In genomic region chr2:112726487-112727190, GRCh38 we compare ENCODE assay signal across 1 cellular context.
TF ChIP-seq lines count a peak whose summit lies in the region.

No MANE protein-coding gene starts in this region.

TF ChIP-seq in GM12878, 131 proteins besides CTCF, POLR2A, EP300 and RAD21 (continued from another document and continues in another):
- TF ChIP-seq MTA3 (IDR thresholded peaks at IDR 0.05; ENCODE audit: borderline replicate concordance, low read length) (no peak), EED (IDR thresholded peaks at IDR 0.05; ENCODE audit: low read depth) (peak; percentile 66), HDAC2 (IDR thresholded peaks at IDR 0.05) (no peak), KDM1A (IDR thresholded peaks at IDR 0.05; ENCODE audit: borderline replicate concordance) (no peak), STAT1 (conservative IDR thresholded peaks at IDR 0.05) (0 out of 2 replicates have a peak, but pooled peaks have one; percentile 50), SMAD5 (IDR thresholded peaks at IDR 0.05; ENCODE audit: low read depth) (no peak), ZNF217 (IDR thresholded peaks at IDR 0.05) (no peak), JUND (IDR thresholded peaks at IDR 0.05; ENCODE audit: low read depth, low read length) (no peak), SPI1 (IDR thresholded peaks at IDR 0.05; ENCODE audit: borderline replicate concordance, insufficient read depth, low read depth, low read length) (peak; percentile 91), KAT2A (conservative IDR thresholded peaks at IDR 0.05; ENCODE audit: control insufficient read depth, low read depth, low read length) (no peak), NFYA (IDR thresholded peaks at IDR 0.05; ENCODE audit: borderline replicate concordance, low read depth, low read length) (no peak), GATAD2B (conservative IDR thresholded peaks at IDR 0.05; ENCODE audit: low read depth) (peak; percentile 59), MLLT1 (IDR thresholded peaks at IDR 0.05) (0 out of 2 replicates have a peak, but pooled peaks have one; percentile 13), RFX5 (IDR thresholded peaks at IDR 0.05; ENCODE audit: low read depth, low read length) (no peak), ZNF384 (IDR thresholded peaks at IDR 0.05; ENCODE audit: borderline replicate concordance, low read depth, low read length) (no peak), EGR1 (IDR thresholded peaks at IDR 0.05; ENCODE audit: borderline replicate concordance in 1 of 2, low read depth in 2 of 2, low read length in 2 of 2) (peak in 1 of 2 experiments; percentile 87; a peak in 2 of 3 replicates), PAX5 (IDR thresholded peaks at IDR 0.05; ENCODE audit: borderline replicate concordance, low read depth, low read length) (peak; percentile 38; the same call in 1 of the 2 replicates), MYB (IDR thresholded peaks at IDR 0.05; ENCODE audit: borderline replicate concordance, low read depth, low read length) (0 out of 2 replicates have a peak, but pooled peaks have one; percentile 31), HDAC6 (IDR thresholded peaks at IDR 0.05; ENCODE audit: unreplicated experiment) (no peak), FOXK2 (IDR thresholded peaks at IDR 0.05) (no peak), POU2F2 (IDR thresholded peaks at IDR 0.05; ENCODE audit: borderline replicate concordance, low read depth, low read length) (peak; percentile 77; the same call in 2 of the 3 replicates), ZNF207 (IDR thresholded peaks at IDR 0.05; ENCODE audit: borderline replicate concordance) (peak; percentile 64; the same call in 1 of the 2 replicates), MXI1 (IDR thresholded peaks at IDR 0.05; ENCODE audit: low read depth, low read length) (peak; percentile 60; the same call in 1 of the 2 replicates), TBL1XR1 (IDR thresholded peaks at IDR 0.05; ENCODE audit: low read depth, low read length) (no peak), RELA (IDR thresholded peaks at IDR 0.05; ENCODE audit: borderline replicate concordance, partially characterized antibody) (peak; percentile 70), IKZF1 (conservative IDR thresholded peaks at IDR 0.05) (peak; percentile 77), GABPA (IDR thresholded peaks at IDR 0.05; ENCODE audit: low read depth) (no peak), YBX1 (IDR thresholded peaks at IDR 0.05) (no peak), SMC3 (IDR thresholded peaks at IDR 0.05; ENCODE audit: borderline replicate concordance, low read length) (peak; percentile 100), PAX8 (IDR thresholded peaks at IDR 0.05) (no peak), PRDM15 (CRISPR knock-in tag; IDR thresholded peaks at IDR 0.05) (no peak), BCL3 (IDR thresholded peaks at IDR 0.05; ENCODE audit: borderline replicate concordance, insufficient read depth, low read depth, low read length, poor library complexity, severe bottlenecking) (peak; percentile 69), JUNB (IDR thresholded peaks at IDR 0.05) (no peak), NRF1 (conservative IDR thresholded peaks at IDR 0.05; ENCODE audit: low read depth, low read length) (no peak), ZNF592 (IDR thresholded peaks at IDR 0.05) (0 out of 2 replicates have a peak, but pooled peaks have one; percentile 51), ELK1 (IDR thresholded peaks at IDR 0.05; ENCODE audit: low read depth, low read length) (no peak)
- TF ChIP-seq, protein P1, sequence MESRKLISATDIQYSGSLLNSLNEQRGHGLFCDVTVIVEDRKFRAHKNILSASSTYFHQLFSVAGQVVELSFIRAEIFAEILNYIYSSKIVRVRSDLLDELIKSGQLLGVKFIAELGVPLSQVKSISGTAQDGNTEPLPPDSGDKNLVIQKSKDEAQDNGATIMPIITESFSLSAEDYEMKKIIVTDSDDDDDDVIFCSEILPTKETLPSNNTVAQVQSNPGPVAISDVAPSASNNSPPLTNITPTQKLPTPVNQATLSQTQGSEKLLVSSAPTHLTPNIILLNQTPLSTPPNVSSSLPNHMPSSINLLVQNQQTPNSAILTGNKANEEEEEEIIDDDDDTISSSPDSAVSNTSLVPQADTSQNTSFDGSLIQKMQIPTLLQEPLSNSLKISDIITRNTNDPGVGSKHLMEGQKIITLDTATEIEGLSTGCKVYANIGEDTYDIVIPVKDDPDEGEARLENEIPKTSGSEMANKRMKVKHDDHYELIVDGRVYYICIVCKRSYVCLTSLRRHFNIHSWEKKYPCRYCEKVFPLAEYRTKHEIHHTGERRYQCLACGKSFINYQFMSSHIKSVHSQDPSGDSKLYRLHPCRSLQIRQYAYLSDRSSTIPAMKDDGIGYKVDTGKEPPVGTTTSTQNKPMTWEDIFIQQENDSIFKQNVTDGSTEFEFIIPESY (IDR thresholded peaks at IDR 0.05), result no peak
- TF ChIP-seq, protein P2, sequence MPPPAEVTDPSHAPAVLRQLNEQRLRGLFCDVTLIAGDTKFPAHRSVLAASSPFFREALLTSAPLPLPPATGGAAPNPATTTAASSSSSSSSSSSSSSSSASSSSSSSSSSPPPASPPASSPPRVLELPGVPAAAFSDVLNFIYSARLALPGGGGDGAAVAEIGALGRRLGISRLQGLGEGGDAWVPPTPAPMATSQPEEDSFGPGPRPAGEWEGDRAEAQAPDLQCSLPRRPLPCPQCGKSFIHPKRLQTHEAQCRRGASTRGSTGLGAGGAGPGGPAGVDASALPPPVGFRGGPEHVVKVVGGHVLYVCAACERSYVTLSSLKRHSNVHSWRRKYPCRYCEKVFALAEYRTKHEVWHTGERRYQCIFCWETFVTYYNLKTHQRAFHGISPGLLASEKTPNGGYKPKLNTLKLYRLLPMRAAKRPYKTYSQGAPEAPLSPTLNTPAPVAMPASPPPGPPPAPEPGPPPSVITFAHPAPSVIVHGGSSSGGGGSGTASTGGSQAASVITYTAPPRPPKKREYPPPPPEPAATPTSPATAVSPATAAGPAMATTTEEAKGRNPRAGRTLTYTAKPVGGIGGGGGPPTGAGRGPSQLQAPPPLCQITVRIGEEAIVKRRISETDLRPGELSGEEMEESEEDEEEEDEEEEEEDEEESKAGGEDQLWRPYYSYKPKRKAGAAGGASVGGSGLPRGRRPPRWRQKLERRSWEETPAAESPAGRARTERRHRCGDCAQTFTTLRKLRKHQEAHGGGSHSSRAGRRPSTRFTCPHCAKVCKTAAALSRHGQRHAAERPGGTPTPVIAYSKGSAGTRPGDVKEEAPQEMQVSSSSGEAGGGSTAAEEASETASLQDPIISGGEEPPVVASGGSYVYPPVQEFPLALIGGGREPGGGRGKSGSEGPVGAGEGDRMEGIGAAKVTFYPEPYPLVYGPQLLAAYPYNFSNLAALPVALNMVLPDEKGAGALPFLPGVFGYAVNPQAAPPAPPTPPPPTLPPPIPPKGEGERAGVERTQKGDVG (CRISPR knock-in tag; IDR thresholded peaks at IDR 0.05), result no peak
- TF ChIP-seq, protein P3, sequence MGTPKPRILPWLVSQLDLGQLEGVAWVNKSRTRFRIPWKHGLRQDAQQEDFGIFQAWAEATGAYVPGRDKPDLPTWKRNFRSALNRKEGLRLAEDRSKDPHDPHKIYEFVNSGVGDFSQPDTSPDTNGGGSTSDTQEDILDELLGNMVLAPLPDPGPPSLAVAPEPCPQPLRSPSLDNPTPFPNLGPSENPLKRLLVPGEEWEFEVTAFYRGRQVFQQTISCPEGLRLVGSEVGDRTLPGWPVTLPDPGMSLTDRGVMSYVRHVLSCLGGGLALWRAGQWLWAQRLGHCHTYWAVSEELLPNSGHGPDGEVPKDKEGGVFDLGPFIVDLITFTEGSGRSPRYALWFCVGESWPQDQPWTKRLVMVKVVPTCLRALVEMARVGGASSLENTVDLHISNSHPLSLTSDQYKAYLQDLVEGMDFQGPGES (IDR thresholded peaks at IDR 0.05), result no peak
- TF ChIP-seq, protein P4, sequence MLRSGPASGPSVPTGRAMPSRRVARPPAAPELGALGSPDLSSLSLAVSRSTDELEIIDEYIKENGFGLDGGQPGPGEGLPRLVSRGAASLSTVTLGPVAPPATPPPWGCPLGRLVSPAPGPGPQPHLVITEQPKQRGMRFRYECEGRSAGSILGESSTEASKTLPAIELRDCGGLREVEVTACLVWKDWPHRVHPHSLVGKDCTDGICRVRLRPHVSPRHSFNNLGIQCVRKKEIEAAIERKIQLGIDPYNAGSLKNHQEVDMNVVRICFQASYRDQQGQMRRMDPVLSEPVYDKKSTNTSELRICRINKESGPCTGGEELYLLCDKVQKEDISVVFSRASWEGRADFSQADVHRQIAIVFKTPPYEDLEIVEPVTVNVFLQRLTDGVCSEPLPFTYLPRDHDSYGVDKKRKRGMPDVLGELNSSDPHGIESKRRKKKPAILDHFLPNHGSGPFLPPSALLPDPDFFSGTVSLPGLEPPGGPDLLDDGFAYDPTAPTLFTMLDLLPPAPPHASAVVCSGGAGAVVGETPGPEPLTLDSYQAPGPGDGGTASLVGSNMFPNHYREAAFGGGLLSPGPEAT (IDR thresholded peaks at IDR 0.05; ENCODE audit: low read depth), result peak; percentile 29; the same call in 1 of the 2 replicates
